Comparison of ENCODE assay signal across 13 cellular contexts in genomic region chr9:124598048-124598447, GRCh38.
A peak's percentile ranks its signal among the peaks of the same experiment; 100 is the strongest.
DNase-seq lines count a peak whose midpoint lies in the region; ATAC-seq and TF ChIP-seq lines count a peak whose summit lies in the region.
"Had no signal": no experiment of that assay in that cellular context is flagged by ENCODE, and none has a peak within 500 bp of the region (broad histone marks: within the 10 kb centered on the region; RNA-seq: fewer than 3 reads in every experiment).

No MANE protein-coding gene starts in this region.

- H3K9me3 ChIP-seq in HEK293 (ENCODE audit: control insufficient read depth, insufficient read depth, low read depth, low read length) (no peaks in the 10 kb centered on the region), neural progenitor cell (ENCODE audit: low read depth) (no peaks in the 10 kb centered on the region)
- H3K9me3 ChIP-seq: BLaER1 treated with 17β-estradiol and CSF1 and Interleukin-3, amounts not matched to agents 10 nM and 100 nM had no signal

- POLR2A ChIA-PET in HEK293 (lab: Yijun Ruan, JAX) (no interaction called here), WTC11 (lab: Charles Lee) (no interaction called here)

- H3K27ac Mint-ChIP-seq in GM23338, result peak overlapping the region; percentile 26; the same call in 1 of the 2 replicates
- peak overlapping the region; percentile 30; the same call in 1 of the 2 replicates for H3K27ac Mint-ChIP-seq in WTC11
- no peak overlapping the region for H3K27ac Mint-ChIP-seq in neural progenitor cell
- H3K27ac Mint-ChIP-seq: CD4-positive, CD25-positive, alpha-beta regulatory T cell; IgD-negative memory B cell had no signal

- no peak overlapping the region for H3K4me3 Mint-ChIP-seq in GM23338
- H3K4me3 Mint-ChIP-seq in WTC11, result no peak overlapping the region
- no peak overlapping the region for H3K4me3 Mint-ChIP-seq in neural progenitor cell
- H3K4me3 Mint-ChIP-seq: IgD-negative memory B cell had no signal

- H3K27ac ChIP-seq in GM23338 (ENCODE audit: low read depth), result no peak overlapping the region
- H3K27ac ChIP-seq in HEK293 (ENCODE audit: extremely low read depth, low read depth, low read length), result no peak overlapping the region
- peak overlapping the region; percentile 95 for H3K27ac ChIP-seq in neural progenitor cell
- H3K27ac ChIP-seq: BLaER1 treated with 17β-estradiol and CSF1 and Interleukin-3, amounts not matched to agents 10 nM and 100 nM had no signal

- no peaks in the 10 kb centered on the region for H3K36me3 ChIP-seq in GM23338 (ENCODE audit: insufficient read depth)
- no peaks in the 10 kb centered on the region for H3K36me3 ChIP-seq in HEK293 (ENCODE audit: control insufficient read depth in 2 of 2, insufficient read depth in 1 of 2, low read length in 2 of 2)
- no peaks in the 10 kb centered on the region for H3K36me3 ChIP-seq in neural progenitor cell
- H3K36me3 ChIP-seq: BLaER1 treated with 17β-estradiol and CSF1 and Interleukin-3, amounts not matched to agents 10 nM and 100 nM had no signal

- H3K4me1 ChIP-seq in GM23338 (ENCODE audit: insufficient read depth) (peaks cover 39% of the 10 kb centered on the region), HEK293 (ENCODE audit: control insufficient read depth, insufficient read depth, low read length) (peaks cover 8% of the 10 kb centered on the region; the same call in 1 of the 2 replicates), neural progenitor cell (peaks cover 41% of the 10 kb centered on the region)

- H3K27me3 Mint-ChIP-seq in GM23338 (ENCODE audit: insufficient read depth, low read depth, poor library complexity) (peaks cover 2% of the 10 kb centered on the region), WTC11 (ENCODE audit: low read depth) (no peaks in the 10 kb centered on the region), neural progenitor cell (ENCODE audit: insufficient read depth, low read depth) (no peaks in the 10 kb centered on the region)
- H3K27me3 Mint-ChIP-seq: IgD-negative memory B cell had no signal

- no peaks in the 10 kb centered on the region for H3K9me2 ChIP-seq in GM23338 (ENCODE audit: insufficient read depth)

- H3K4me2 ChIP-seq in GM23338, result no peak overlapping the region
- no peak overlapping the region for H3K4me2 ChIP-seq in neural progenitor cell
- H3K4me2 ChIP-seq: BLaER1 treated with 17β-estradiol and CSF1 and Interleukin-3, amounts not matched to agents 10 nM and 100 nM had no signal

- ATAC-seq in GM23338 (no peak), WTC11 (no peak), HG03025 (IDR thresholded peaks at IDR 0.05; ENCODE audit: low FRiP score, unreplicated experiment) (no peak), HG02840 (IDR thresholded peaks at IDR 0.05; ENCODE audit: low FRiP score, unreplicated experiment) (no peak)

- H3K9ac ChIP-seq in neural progenitor cell, result no peak overlapping the region
- H3K9ac ChIP-seq: BLaER1 treated with 17β-estradiol and CSF1 and Interleukin-3, amounts not matched to agents 10 nM and 100 nM had no signal

- H3K79me2 ChIP-seq in GM23338 (replicated peaks; ENCODE audit: insufficient read depth), result peaks cover 14% of the 10 kb centered on the region
- H3K79me2 ChIP-seq in neural progenitor cell (ENCODE audit: low read depth), result peaks cover 92% of the 10 kb centered on the region

- TF ChIP-seq CTCF in GM23338 (conservative IDR thresholded peaks at IDR 0.05; ENCODE audit: low read depth in 2 of 2) (no peak), HEK293 (tag by site-specific recombination; IDR thresholded peaks at IDR 0.05) (no peak), WTC11 (IDR thresholded peaks at IDR 0.05) (no peak), neural progenitor cell (IDR thresholded peaks at IDR 0.05) (no peak)

- H3F3A ChIP-seq in GM23338 (replicated peaks; ENCODE audit: low read depth) (no peaks in the 10 kb centered on the region), neural progenitor cell (ENCODE audit: low read depth) (peaks cover 39% of the 10 kb centered on the region)

- H3K27me3 ChIP-seq in GM23338 (ENCODE audit: insufficient read depth) (no peaks in the 10 kb centered on the region), neural progenitor cell (no peaks in the 10 kb centered on the region)
- H3K27me3 ChIP-seq: BLaER1 treated with 17β-estradiol and CSF1 and Interleukin-3, amounts not matched to agents 10 nM and 100 nM had no signal

- H4K20me1 ChIP-seq in GM23338 (replicated peaks; ENCODE audit: insufficient read depth) (no peaks in the 10 kb centered on the region), neural progenitor cell (ENCODE audit: low read depth) (peaks cover 4% of the 10 kb centered on the region)
- H4K20me1 ChIP-seq: BLaER1 treated with 17β-estradiol and CSF1 and Interleukin-3, amounts not matched to agents 10 nM and 100 nM had no signal

- H3K4me3 ChIP-seq in GM23338 (no peak overlapping the region), HEK293 (ENCODE audit: low read depth, low read length) (no peak overlapping the region), neural progenitor cell (no peak overlapping the region)
- H3K4me3 ChIP-seq: BLaER1 treated with 17β-estradiol and CSF1 and Interleukin-3, amounts not matched to agents 10 nM and 100 nM had no signal

- CTCF ChIA-PET in HEK293 (lab: Yijun Ruan, JAX), result interaction anchor here (0.6 to 1.3 kb wide), 5 partner anchors 10 to 254 kb away, joined by 3 to 6 read pairs (median 3); no protein-coding TSS in a partner anchor
- CTCF ChIA-PET in WTC11 (lab: Charles Lee), result interaction anchor here (0.6 to 8.4 kb wide), 6 partner anchors 20 to 172 kb away, joined by 3 to 85 read pairs (median 4); partner anchors contain the start of gene NR6A1

- DNase-seq in GM23338 (ENCODE audit: low spot score) (no peak), WTC11 (ENCODE audit: low spot score) (no peak), neural progenitor cell (ENCODE audit: low spot score) (no peak), occipital lobe (lab: John Stamatoyannopoulos, UW) (no peak)
- DNase-seq: ACHN; CD4-positive, CD25-positive, alpha-beta regulatory T cell; DMS 273 treated with DMSO at 0.1 percent for 48 hours; DMS79 had no signal

- H3K36me3 Mint-ChIP-seq in GM23338 (ENCODE audit: low read depth) (peaks cover 18% of the 10 kb centered on the region; the same call in 2 of the 3 replicates), WTC11 (peaks cover 7% of the 10 kb centered on the region), neural progenitor cell (peaks cover 9% of the 10 kb centered on the region)
- H3K36me3 Mint-ChIP-seq: CD4-positive, CD25-positive, alpha-beta regulatory T cell; IgD-negative memory B cell had no signal

- H3K9me3 Mint-ChIP-seq in GM23338 (no peaks in the 10 kb centered on the region), WTC11 (peaks cover 4% of the 10 kb centered on the region), neural progenitor cell (peaks cover 2% of the 10 kb centered on the region)
- H3K9me3 Mint-ChIP-seq: IgD-negative memory B cell had no signal

- H3K4me1 Mint-ChIP-seq in GM23338 (peaks cover 64% of the 10 kb centered on the region), WTC11 (peaks cover 64% of the 10 kb centered on the region), neural progenitor cell (peaks cover 42% of the 10 kb centered on the region)
- H3K4me1 Mint-ChIP-seq: CD4-positive, CD25-positive, alpha-beta regulatory T cell; IgD-negative memory B cell had no signal

- H2AFZ ChIP-seq in GM23338, result no peak overlapping the region
- H2AFZ ChIP-seq in neural progenitor cell (replicated peaks), result no peak overlapping the region

TF ChIP-seq in GM23338, 12 proteins besides CTCF, POLR2A, EP300 and RAD21 (continues in another document):
- TF ChIP-seq ZNF114 (CRISPR knock-in tag; IDR thresholded peaks at IDR 0.05), result no peak
- no peak for TF ChIP-seq ETS1 (IDR thresholded peaks at IDR 0.05)
- TF ChIP-seq EZH2phosphoT487 (IDR thresholded peaks at IDR 0.05; ENCODE audit: unreplicated experiment), result no peak
- TF ChIP-seq NANOG (IDR thresholded peaks at IDR 0.05; ENCODE audit: borderline replicate concordance), result no peak
- TF ChIP-seq JUNB (IDR thresholded peaks at IDR 0.05; ENCODE audit: unreplicated experiment), result no peak

TF ChIP-seq in HEK293, 187 proteins besides CTCF, POLR2A, EP300 and RAD21:
- TF ChIP-seq ZNF768 (tag by site-specific recombination; IDR thresholded peaks at IDR 0.05) (no peak), KLF1 (tag by site-specific recombination; IDR thresholded peaks at IDR 0.05) (peak; percentile 31; the same call in 1 of the 2 replicates)

TF ChIP-seq in WTC11, 78 proteins besides CTCF, POLR2A, EP300 and RAD21 (continues in another document):
- TF ChIP-seq PRRX2 (CRISPR knock-in tag; IDR thresholded peaks at IDR 0.05) (no peak), MAX (CRISPR knock-in tag; IDR thresholded peaks at IDR 0.05) (no peak), ARID4B (CRISPR knock-in tag; IDR thresholded peaks at IDR 0.05; ENCODE audit: borderline replicate concordance) (no peak), RORB (CRISPR knock-in tag; IDR thresholded peaks at IDR 0.05) (no peak), NR2C2 (CRISPR knock-in tag; IDR thresholded peaks at IDR 0.05) (no peak)
